ENCODE assay signal across 8 cellular contexts in the genomic region with DNA sequence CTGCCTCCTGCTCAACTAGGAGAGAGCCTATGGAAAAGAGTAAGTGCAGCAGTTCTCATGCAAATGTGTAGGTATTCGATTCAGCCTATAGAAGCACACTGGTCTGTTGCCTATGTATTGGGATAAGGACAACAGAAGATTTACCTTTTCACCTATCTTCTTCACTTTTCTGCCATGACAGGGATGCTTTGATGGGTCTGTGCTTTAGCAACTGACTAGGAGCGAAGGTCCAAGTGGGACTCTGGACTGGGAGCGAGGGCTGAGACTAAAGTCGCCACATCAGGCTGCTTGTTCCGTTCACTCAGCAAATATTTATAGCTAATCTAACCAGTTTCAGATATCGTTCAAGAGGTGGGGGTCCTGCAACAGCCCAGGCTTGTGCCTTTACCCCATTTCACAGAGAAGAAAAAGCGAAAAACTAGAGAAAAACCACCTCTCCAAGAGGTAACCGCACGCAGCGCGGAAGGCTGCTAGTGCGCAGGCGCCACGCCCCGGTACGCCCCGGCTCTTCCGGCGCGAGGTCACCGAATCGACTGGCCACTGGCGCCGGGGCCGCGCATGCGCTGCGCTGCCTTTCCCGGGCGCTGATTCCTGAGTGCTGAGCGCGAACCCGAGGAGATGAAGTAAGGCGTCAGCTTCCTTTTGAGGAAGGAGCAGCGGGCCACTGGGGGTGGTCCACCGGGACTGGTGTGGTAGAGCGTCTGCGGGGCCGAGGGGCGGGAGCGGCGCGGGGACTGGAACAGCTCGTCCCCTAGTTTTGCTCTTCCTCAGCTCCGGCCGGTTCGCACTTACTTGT. TPM values are rescaled to one million over a fixed set of nuclear protein-coding genes. Genes with fewer than 3 reads are reported as not detected.
DNase-seq lines count a peak whose midpoint lies in the region; ATAC-seq and TF ChIP-seq lines count a peak whose summit lies in the region.

A gene with protein sequence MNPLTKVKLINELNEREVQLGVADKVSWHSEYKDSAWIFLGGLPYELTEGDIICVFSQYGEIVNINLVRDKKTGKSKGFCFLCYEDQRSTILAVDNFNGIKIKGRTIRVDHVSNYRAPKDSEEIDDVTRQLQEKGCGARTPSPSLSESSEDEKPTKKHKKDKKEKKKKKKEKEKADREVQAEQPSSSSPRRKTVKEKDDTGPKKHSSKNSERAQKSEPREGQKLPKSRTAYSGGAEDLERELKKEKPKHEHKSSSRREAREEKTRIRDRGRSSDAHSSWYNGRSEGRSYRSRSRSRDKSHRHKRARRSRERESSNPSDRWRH (plus strand): TSS at position 573 of the 796 bp plus-strand sequence. CDS start 46 bp downstream, at position 619.

- in situ Hi-C loops in transverse colon (cut with MboI; ENCODE audit: low pct_ligation_motif_present in 1 of 4, low pct_unique_long_range_greater_than_20kb in 1 of 4, low sequenced_read_pairs in 3 of 4), result no loop called here

- H3K27me3 ChIP-seq in parathyroid adenoma (ENCODE audit: control insufficient read depth, insufficient read depth, low read length) (no peaks in the 10 kb centered on the region), transverse colon (no peaks in the 10 kb centered on the region)

- WGBS in transverse colon (ENCODE audit: low coverage in 1 of 2), 2 donors, result 49% methylated on average over 47 of the region's 47 CpGs; no CpG with 5 or more reads in 1 of the 2 donors

- TF ChIP-seq CTCF in parathyroid adenoma (IDR thresholded peaks at IDR 0.05) (no peak), transverse colon (IDR thresholded peaks at IDR 0.05) (no peak)

- peak within 1 kb of the TSS; percentile 83 for H3K4me2 ChIP-seq in parathyroid adenoma (ENCODE audit: low read length)

- TF ChIP-seq EP300 in transverse colon (IDR thresholded peaks at IDR 0.05; ENCODE audit: low read depth), result no peak

- no peaks in the 10 kb centered on the region for H3K36me3 ChIP-seq in parathyroid adenoma (ENCODE audit: control insufficient read depth, insufficient read depth, low read length)
- H3K36me3 ChIP-seq in transverse colon, result no peaks in the 10 kb centered on the region

- H3K4me1 ChIP-seq in parathyroid adenoma (no peaks in the 10 kb centered on the region), transverse colon (peaks cover 0 to 9% (median 0%) of the 10 kb centered on the region in 4 donors)

- intact Hi-C loops in Right ventricle myocardium inferior (cut with DNase I), result loop anchor here (5.0 kb wide), 1 partner anchor 501 kb away; a partner anchor contains a TSS
- intact Hi-C loops in transverse colon (cut with DNase I; ENCODE audit: low total_unique reads), result no loop called here

- H3K4me3 ChIP-seq in parathyroid adenoma (ENCODE audit: low read depth, low read length) (peak within 1 kb of the TSS; percentile 75), transverse colon (peak within 1 kb of the TSS; percentile 42 to 73 (median 56))

- DNase-seq in NCI-H1048 (lab: John Stamatoyannopoulos, UW) (peak; percentile 27), SW 1271 (lab: John Stamatoyannopoulos, UW) (peak; percentile 0 to 39), Right ventricle myocardium inferior (ENCODE audit: missing footprints) (peak; percentile 87), transverse colon (peak; percentile 78)
- peak; percentile 25 for DNase-seq in activated naive CD8-positive, alpha-beta T cell treated with anti-CD3 and anti-CD28 coated beads, Interleukin-2, amount 50 U/mL, for 16 hours (ENCODE audit: low read depth, low spot score)

- peak within 1 kb of the TSS; percentile 89 for H2AFZ ChIP-seq in parathyroid adenoma

- TF ChIP-seq POLR2A in GM10847 (IDR thresholded peaks at IDR 0.05; ENCODE audit: extremely low read depth, insufficient read length), result peak; percentile 40
- peak; percentile 62 for TF ChIP-seq POLR2A in transverse colon (IDR thresholded peaks at IDR 0.05)

- H3K9me3 ChIP-seq in parathyroid adenoma (ENCODE audit: control insufficient read depth, low read length) (no peaks in the 10 kb centered on the region), transverse colon (no peaks in the 10 kb centered on the region)

- peak within 1 kb of the TSS; percentile 29 for H3K9ac ChIP-seq in parathyroid adenoma

- ATAC-seq in HG02588 (IDR thresholded peaks at IDR 0.05; ENCODE audit: unreplicated experiment), result peak; percentile 96
- ATAC-seq in Right ventricle myocardium inferior, result peak; percentile 97

- H3K27ac ChIP-seq in parathyroid adenoma, result peak within 1 kb of the TSS; percentile 53
- H3K27ac ChIP-seq in transverse colon, result peak within 1 kb of the TSS; percentile 67 to 86 (median 82)

- peaks cover 2% of the 10 kb centered on the region for H3K79me2 ChIP-seq in parathyroid adenoma

RNA-seq across cellular contexts. Expression of the gene that starts here (rescaled TPM):
- 9.9 TPM for total RNA-seq in Right ventricle myocardium inferior
- 10 to 100 TPM in 2 of 4 donors, 1 to 10 TPM in 1, under 1 TPM in 1; 1.00 to 13.0 (median 7.6) TPM for total RNA-seq in transverse colon

Comparison
In these comparisons a context has a peak if more than half of its experiments do, and no peak if none do; other contexts are left out.
1. Peak in every context shown above with its lines: DNase-seq, ATAC-seq, H3K4me3 ChIP-seq and H3K27ac ChIP-seq.
2. DNase-seq: peak in every context shown above with its lines; median percentile 87 in Right ventricle myocardium inferior; 78 in transverse colon; 27 in NCI-H1048; 25 in activated naive CD8-positive, alpha-beta T cell treated with anti-CD3 and anti-CD28 coated beads, Interleukin-2, amount 50 U/mL, for 16 hours; 20 in SW 1271.